20 cellular contexts compared by ENCODE assay signal in the genomic region with DNA sequence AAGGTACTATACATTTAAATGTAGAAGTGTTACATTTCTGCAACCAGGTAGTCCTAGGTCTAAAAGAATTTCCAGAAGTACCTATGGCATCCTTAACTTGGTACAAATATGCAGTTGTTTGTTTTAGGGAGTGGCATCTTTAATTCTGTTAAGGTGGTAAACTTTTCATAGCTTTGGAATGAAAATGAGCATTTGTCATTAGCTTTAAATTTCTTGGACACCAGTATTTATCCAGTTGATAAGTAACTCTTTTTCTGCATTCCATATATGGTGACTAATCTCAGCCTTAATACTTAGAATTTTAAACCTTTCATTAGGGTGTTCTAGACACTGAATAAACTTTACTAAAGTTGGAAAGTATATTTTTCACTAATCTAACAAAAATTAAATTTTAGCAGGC.
"Had no signal": no experiment of that assay in that cellular context is flagged by ENCODE, and none has a peak within 500 bp of the region (broad histone marks: within the 10 kb centered on the region; RNA-seq: fewer than 3 reads in every experiment).

No MANE protein-coding gene starts in this region.

- H3K4me3 ChIP-seq: colonic mucosa, heart right ventricle, lower lobe of right lung, spleen, thoracic aorta, upper lobe of left lung had no signal

- H3K27me3 ChIP-seq: colonic mucosa, heart right ventricle, spleen, upper lobe of left lung had no signal

- ATAC-seq: activated CD8-positive, alpha-beta T cell treated with anti-CD3 and anti-CD28 coated beads, Interleukin-2, amount 10 ng/mL, durations not matched to agents 7 days and 5 days; activated naive CD4-positive, alpha-beta T cell treated with anti-CD3 and anti-CD28 coated beads, Interleukin-2, amount 50 U/mL, for 72 hours; activated T-helper 17 cell treated with anti-CD3 and anti-CD28 coated beads, Interleukin-2, amount 50 U/mL, for 72 hours; heart right ventricle; lower lobe of right lung; naive thymus-derived CD4-positive, alpha-beta T cell had no signal

- H3K4me3 Mint-ChIP-seq: activated CD8-positive, alpha-beta T cell treated with anti-CD3 and anti-CD28 coated beads, Interleukin-2, amount 10 ng/mL, durations not matched to agents 7 days and 5 days; activated T-helper 17 cell treated with anti-CD3 and anti-CD28 coated beads, Interleukin-2, amount 50 U/mL, for 72 hours; naive thymus-derived CD4-positive, alpha-beta T cell; neural crest cell had no signal

- H3K4me1 Mint-ChIP-seq: neural crest cell had no signal

- H3K9me3 ChIP-seq: colonic mucosa, heart right ventricle, lower lobe of right lung, spleen, thoracic aorta, upper lobe of left lung had no signal

- H3K4me1 ChIP-seq: colonic mucosa had no signal

- H3K27me3 Mint-ChIP-seq: activated T-helper 17 cell treated with anti-CD3 and anti-CD28 coated beads, Interleukin-2, amount 50 U/mL, for 72 hours; naive thymus-derived CD4-positive, alpha-beta T cell had no signal

- H3K27ac Mint-ChIP-seq: activated CD8-positive, alpha-beta T cell treated with anti-CD3 and anti-CD28 coated beads, Interleukin-2, amount 10 ng/mL, durations not matched to agents 7 days and 5 days; activated naive CD4-positive, alpha-beta T cell treated with anti-CD3 and anti-CD28 coated beads, Interleukin-2, amount 50 U/mL, for 72 hours had no signal

- H3K9me3 Mint-ChIP-seq: activated naive CD4-positive, alpha-beta T cell treated with anti-CD3 and anti-CD28 coated beads, Interleukin-2, amount 50 U/mL, for 72 hours; activated T-helper 17 cell treated with anti-CD3 and anti-CD28 coated beads, Interleukin-2, amount 50 U/mL, for 72 hours; naive thymus-derived CD4-positive, alpha-beta T cell; neural crest cell had no signal

- H3K27ac ChIP-seq: colonic mucosa, heart right ventricle, lower lobe of right lung, spleen, thoracic aorta, upper lobe of left lung had no signal

- DNase-seq: activated CD4-positive, alpha-beta T cell treated with anti-CD3 and anti-CD28 coated beads for 1 hour; activated CD4-positive, alpha-beta T cell treated with anti-CD3 and anti-CD28 coated beads, Interleukin-2, amount 50 U/mL, for 1 hour; activated CD8-positive, alpha-beta T cell treated with anti-CD3 and anti-CD28 coated beads, Interleukin-2, amount 10 ng/mL, durations not matched to agents 7 days and 5 days; aorta; colonic mucosa; heart right ventricle; islet precursor cell; lower lobe of right lung; naive thymus-derived CD4-positive, alpha-beta T cell; occipital lobe; retina; spleen; stimulated activated CD4-positive, alpha-beta T cell treated with anti-CD3 and anti-CD28 coated beads, Interleukin-4, amount 100 ng/mL, for 1 hour; stimulated activated naive CD4-positive, alpha-beta T cell; T-helper 2 cell; upper lobe of left lung had no signal
